12 cellular contexts compared by ENCODE assay signal in genomic region chr1:119080586-119080985, GRCh38. TPM values are rescaled to one million over a fixed set of nuclear protein-coding genes. Genes with fewer than 3 reads are reported as not detected.
A peak's percentile ranks its signal among the peaks of the same experiment; 100 is the strongest.
DNase-seq lines count a peak whose midpoint lies in the region; ATAC-seq and TF ChIP-seq lines count a peak whose summit lies in the region.
"Had no signal": no experiment of that assay in that cellular context is flagged by ENCODE, and none has a peak within 500 bp of the region (broad histone marks: within the 10 kb centered on the region; RNA-seq: fewer than 3 reads in every experiment).

No MANE protein-coding gene starts in this region.

- DNase-seq in GM04503 (ENCODE audit: low read depth) = peak; percentile 89
- peak; percentile 91 to 96 for DNase-seq in SJSA1 (ENCODE audit: low read depth in 1 of 2, low spot score in 2 of 2)
- peak; percentile 97 for DNase-seq in fibroblast of the aortic adventitia (ENCODE audit: low read depth)
- DNase-seq in renal cortical epithelial cell (ENCODE audit: low read depth) = peak; percentile 95
- DNase-seq in posterior cingulate gyrus = no peak
- DNase-seq: Kasumi-1; stimulated activated CD8-positive, alpha-beta memory T cell treated with anti-CD3 and anti-CD28 coated beads, Interleukin-4, amount 100 ng/mL, for 48 hours had no signal

- no peak for ATAC-seq in HG02759 (IDR thresholded peaks at IDR 0.05; ENCODE audit: unreplicated experiment)
- no peak for ATAC-seq in HG03025 (IDR thresholded peaks at IDR 0.05; ENCODE audit: low FRiP score, unreplicated experiment)
- ATAC-seq in GM19463 (IDR thresholded peaks at IDR 0.05; ENCODE audit: unreplicated experiment) = no peak
- ATAC-seq: Panc1 had no signal

- H3K4me3 ChIP-seq in SJSA1 (no peak overlapping the region), fibroblast of the aortic adventitia (ENCODE audit: low read depth, low read length) (peak overlapping the region; percentile 49)

- H3K9me3 ChIP-seq in SJSA1 (replicated peaks) = no peaks in the 10 kb centered on the region

- peak overlapping the region; percentile 36 for H3K27ac ChIP-seq in SJSA1
- H3K27ac ChIP-seq: parathyroid adenoma had no signal

- intact Hi-C loops in posterior cingulate gyrus (cut with DNase I) = no loop called here

- TF ChIP-seq CTCF in fibroblast of the aortic adventitia (IDR thresholded peaks at IDR 0.05; ENCODE audit: insufficient read depth, low read length) = no peak

- H3K4me1 ChIP-seq in SJSA1 (replicated peaks) = peaks cover 20% of the 10 kb centered on the region
- H3K4me1 ChIP-seq: parathyroid adenoma had no signal

- no peaks in the 10 kb centered on the region for H3K36me3 ChIP-seq in SJSA1

- H3K27me3 ChIP-seq in SJSA1 (replicated peaks) = no peaks in the 10 kb centered on the region

RNA-seq across cellular contexts. Expression of gene WARS2, which starts 59.9 kb away (rescaled TPM):
- total RNA-seq in SJSA1 (2014; rRNA removed; shearing (Covaris generic)) = 17.6 and 18.9 TPM in 2 replicates
- total RNA-seq in fibroblast of the aortic adventitia (ENCODE audit: low replicate concordance) = 21.7 and 22.5 TPM in 2 replicates
- 24.3 and 24.7 TPM in 2 replicates for total RNA-seq in renal cortical epithelial cell

Comparison
In these comparisons a context has a peak if more than half of its experiments do, and no peak if none do; other contexts are left out.
1. DNase-seq: peak in GM04503 (single experiment), SJSA1 (2 of 2), fibroblast of the aortic adventitia (single experiment) and renal cortical epithelial cell (single experiment); none in posterior cingulate gyrus (0 of 10).